Comparison of ENCODE assay signal across 9 cellular contexts in the genomic region with DNA sequence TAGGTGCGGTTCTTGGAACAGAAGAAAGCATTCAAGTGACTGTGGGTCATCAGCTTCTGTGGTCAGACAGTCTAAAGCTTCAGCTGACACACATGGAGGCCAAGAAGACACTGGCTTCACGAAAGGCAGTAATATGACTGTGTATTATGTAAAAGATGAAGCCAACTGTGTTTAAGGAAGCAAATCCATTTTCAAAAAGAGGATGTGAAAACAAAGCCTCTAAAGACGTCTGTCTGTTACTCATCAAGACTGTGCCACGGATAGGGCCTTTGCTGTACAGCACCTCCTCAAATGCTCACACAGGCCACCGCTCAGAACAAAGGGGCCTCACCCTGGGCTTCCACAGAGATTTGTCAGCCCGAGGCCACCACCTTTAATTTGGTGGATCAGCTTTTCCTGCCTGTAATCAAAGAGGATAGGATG. TPM values are rescaled to one million over a fixed set of nuclear protein-coding genes. Genes with fewer than 3 reads are reported as not detected.
DNase-seq lines count a peak whose midpoint lies in the region; ATAC-seq and TF ChIP-seq lines count a peak whose summit lies in the region.
"Had no signal": no experiment of that assay in that cellular context is flagged by ENCODE, and none has a peak within 500 bp of the region (broad histone marks: within the 10 kb centered on the region; RNA-seq: fewer than 3 reads in every experiment).

No MANE protein-coding gene starts in this region.

- no peaks in the 10 kb centered on the region for H3K27me3 ChIP-seq in lung (ENCODE audit: control insufficient read depth, insufficient read depth)

- 45 to 58% methylated on average over 6 of the region's 6 CpGs for WGBS in lung, 2 donors

- peak; percentile 22 for DNase-seq in H4 (ENCODE audit: low spot score)
- peak; percentile 71 for DNase-seq in M059J (ENCODE audit: low read depth)
- DNase-seq in lung (ENCODE audit: low spot score): no peak
- DNase-seq in NK-92 (lab: John Stamatoyannopoulos, UW; ENCODE audit: unreplicated experiment): no peak
- no peak for DNase-seq in SK-N-DZ (ENCODE audit: low spot score)
- DNase-seq in retina: no peak
- no peak for DNase-seq in stimulated activated CD4-positive, alpha-beta T cell treated with anti-CD3 and anti-CD28 coated beads, Interleukin-15, amount 100 ng/mL, for 24 hours
- DNase-seq: naive thymus-derived CD8-positive, alpha-beta T cell had no signal

- H3K4me1 ChIP-seq in lung (ENCODE audit: control insufficient read depth in 2 of 2, insufficient read depth in 2 of 2, low read length in 2 of 2): no peaks in the 10 kb centered on the region

- no peak overlapping the region for H3K4me3 ChIP-seq in lung

- no peaks in the 10 kb centered on the region for H3K36me3 ChIP-seq in lung (ENCODE audit: control insufficient read depth in 2 of 2, insufficient read depth in 2 of 2, low read length in 2 of 2)

- TF ChIP-seq CTCF in lung (IDR thresholded peaks at IDR 0.05; ENCODE audit: control extremely low read depth, extremely low read depth): no peak

- TF ChIP-seq POLR2A in GM18505 (IDR thresholded peaks at IDR 0.05; ENCODE audit: borderline replicate concordance, extremely low read depth, insufficient read depth, insufficient read length): no peak

- H3K27ac ChIP-seq in lung (ENCODE audit: low read depth in 1 of 2, low read length in 1 of 2): no peak overlapping the region

- no peaks in the 10 kb centered on the region for H3K9me3 ChIP-seq in lung (ENCODE audit: control insufficient read depth in 2 of 2, insufficient read depth in 1 of 2, low read length in 1 of 2)

- ATAC-seq in GM18505 (IDR thresholded peaks at IDR 0.05; ENCODE audit: unreplicated experiment): peak; percentile 91
- peak; percentile 61 for ATAC-seq in lung (ENCODE audit: insufficient read depth, low FRiP score)

RNA-seq across cellular contexts. Expression of a gene that starts 21.1 kb away (rescaled TPM):
- not detected in 2 replicates for total RNA-seq in H4 (2014; rRNA removed; shearing (Covaris generic))
- total RNA-seq in M059J (2014; rRNA removed; shearing (Covaris generic)): not detected in 2 replicates
- total RNA-seq in lung: 10 to 100 TPM in 1 of 2 donors, 1 to 10 TPM in 1; 5.8 to 34.6 TPM
- 10 to 100 TPM; 25.0 to 46.9 TPM for polyA plus RNA-seq in lung
- polyA plus RNA-seq in SK-N-DZ (2014; cell fraction: cytosol; rRNA removed): 9.7 and 13.9 TPM in 2 replicates
- 8.8 and 9.9 TPM in 2 replicates for polyA plus RNA-seq in SK-N-DZ (2014; cell fraction: nucleus; rRNA removed)
- total RNA-seq: naive thymus-derived CD8-positive, alpha-beta T cell had no signal

Comparison
In these comparisons a context has a peak if more than half of its experiments do, and no peak if none do; other contexts are left out.
1. DNase-seq: peak in H4 (single experiment) and M059J (single experiment); none in lung (single experiment), NK-92 (single experiment), SK-N-DZ (single experiment), retina (single experiment) and stimulated activated CD4-positive, alpha-beta T cell treated with anti-CD3 and anti-CD28 coated beads, Interleukin-15, amount 100 ng/mL, for 24 hours (single experiment).